11 cellular contexts compared by ENCODE assay signal in genomic region chr9:88777498-88778312, GRCh38.
DNase-seq lines count a peak whose midpoint lies in the region; ATAC-seq and TF ChIP-seq lines count a peak whose summit lies in the region.
"Had no signal": no experiment of that assay in that cellular context is flagged by ENCODE, and none has a peak within 500 bp of the region (broad histone marks: within the 10 kb centered on the region; RNA-seq: fewer than 3 reads in every experiment).

No MANE protein-coding gene starts in this region.

- ATAC-seq in GM23338, result no peak

- H3K27me3 Mint-ChIP-seq in GM23338 (ENCODE audit: insufficient read depth, low read depth, poor library complexity), result peaks cover 4% of the 10 kb centered on the region

- TF ChIP-seq CTCF in GM23338 (conservative IDR thresholded peaks at IDR 0.05; ENCODE audit: low read depth in 2 of 2) (no peak), fibroblast of pulmonary artery (IDR thresholded peaks at IDR 0.05; ENCODE audit: low read length, missing control alignments) (no peak)

- H3K4me2 ChIP-seq in GM23338, result no peak overlapping the region

- H3K27ac ChIP-seq in GM23338 (ENCODE audit: low read depth), result no peak overlapping the region
- peak overlapping the region; percentile 89 for H3K27ac ChIP-seq in SJSA1
- H3K27ac ChIP-seq: left lung, transverse colon had no signal

- H3K9me3 Mint-ChIP-seq in GM23338, result no peaks in the 10 kb centered on the region

- no peaks in the 10 kb centered on the region for H3K9me2 ChIP-seq in GM23338 (ENCODE audit: insufficient read depth)

- H3K27me3 ChIP-seq in GM23338 (ENCODE audit: insufficient read depth) (no peaks in the 10 kb centered on the region), SJSA1 (replicated peaks) (no peaks in the 10 kb centered on the region)
- H3K27me3 ChIP-seq: left lung, transverse colon had no signal

- H3K4me3 ChIP-seq in GM23338, result no peak overlapping the region
- no peak overlapping the region for H3K4me3 ChIP-seq in SJSA1
- no peak overlapping the region for H3K4me3 ChIP-seq in fibroblast of pulmonary artery (replicated peaks; ENCODE audit: low read depth, low read length)
- H3K4me3 ChIP-seq: left lung, transverse colon had no signal

- H2AFZ ChIP-seq in GM23338, result peak overlapping the region; percentile 86

- no peak overlapping the region for H3K4me3 Mint-ChIP-seq in GM23338

- H3F3A ChIP-seq in GM23338 (replicated peaks; ENCODE audit: low read depth), result no peaks in the 10 kb centered on the region

- H4K20me1 ChIP-seq in GM23338 (replicated peaks; ENCODE audit: insufficient read depth), result no peaks in the 10 kb centered on the region

- no peaks in the 10 kb centered on the region for H3K79me2 ChIP-seq in GM23338 (replicated peaks; ENCODE audit: insufficient read depth)

- H3K27ac Mint-ChIP-seq in GM23338, result no peak overlapping the region; the same call in 1 of the 2 replicates

- H3K4me1 Mint-ChIP-seq in GM23338, result peaks cover 13% of the 10 kb centered on the region

- H3K4me1 ChIP-seq in GM23338 (ENCODE audit: insufficient read depth) (peaks cover 7% of the 10 kb centered on the region; the same call in 1 of the 2 replicates), SJSA1 (replicated peaks) (peaks cover 63% of the 10 kb centered on the region)

- no peaks in the 10 kb centered on the region for H3K9me3 ChIP-seq in SJSA1 (replicated peaks)
- H3K9me3 ChIP-seq: left lung, transverse colon had no signal

- DNase-seq in GM23338 (ENCODE audit: low spot score), result no peak
- peak in 1 of 2 experiments; percentile 23 for DNase-seq in SJSA1 (ENCODE audit: low read depth in 1 of 2, low spot score in 2 of 2)
- DNase-seq in fibroblast of pulmonary artery (ENCODE audit: low read depth), result peak; percentile 87
- peak; percentile 8 for DNase-seq in putamen (ENCODE audit: low spot score)
- no peak for DNase-seq in activated gamma-delta T cell (lab: John Stamatoyannopoulos, UW)
- DNase-seq in iPS-NIHi11 (ENCODE audit: low spot score), result no peak
- DNase-seq in D341Med (ENCODE audit: low spot score), result no peak
- no peak for DNase-seq in NCI-H2196 treated with DMSO at 0.1 percent for 48 hours (lab: John Stamatoyannopoulos, UW; ENCODE audit: unreplicated experiment)
- DNase-seq: cortex of kidney, left lung, transverse colon had no signal

- H3K36me3 Mint-ChIP-seq in GM23338 (ENCODE audit: low read depth), result no peaks in the 10 kb centered on the region

- H3K36me3 ChIP-seq in GM23338 (ENCODE audit: insufficient read depth) (no peaks in the 10 kb centered on the region), SJSA1 (no peaks in the 10 kb centered on the region)
- H3K36me3 ChIP-seq: left lung, transverse colon had no signal

TF ChIP-seq in GM23338, 12 proteins besides CTCF, POLR2A, EP300 and RAD21 (continues in another document):
- TF ChIP-seq EZH2 (IDR thresholded peaks at IDR 0.05; ENCODE audit: low read depth, unreplicated experiment) (no peak), NANOG (IDR thresholded peaks at IDR 0.05; ENCODE audit: borderline replicate concordance) (no peak), ZNF462 (CRISPR knock-in tag; IDR thresholded peaks at IDR 0.05) (no peak), ZNF114 (CRISPR knock-in tag; IDR thresholded peaks at IDR 0.05) (no peak), ETS1 (IDR thresholded peaks at IDR 0.05) (no peak), CREB1 (CRISPR knock-in tag; IDR thresholded peaks at IDR 0.05; ENCODE audit: low read depth) (no peak), REST (IDR thresholded peaks at IDR 0.05; ENCODE audit: unreplicated experiment) (no peak), STAT1 (IDR thresholded peaks at IDR 0.05; ENCODE audit: unreplicated experiment) (no peak), POLR2AphosphoS5 (IDR thresholded peaks at IDR 0.05; ENCODE audit: low read depth) (no peak)

Comparison
In these comparisons a context has a peak if more than half of its experiments do, and no peak if none do; other contexts are left out.
1. DNase-seq: peak in fibroblast of pulmonary artery (single experiment) and putamen (single experiment); none in GM23338 (single experiment), activated gamma-delta T cell (single experiment), iPS-NIHi11 (single experiment), D341Med (single experiment) and NCI-H2196 treated with DMSO at 0.1 percent for 48 hours (single experiment).